Comparison of ENCODE assay signal across 8 cellular contexts in genomic region chr16:80932725-80933124, GRCh38.
DNase-seq lines count a peak whose midpoint lies in the region; ATAC-seq lines count a peak whose summit lies in the region.

No MANE protein-coding gene starts in this region.

- H3K27me3 Mint-ChIP-seq in naive B cell, result peaks cover 58 to 76% (median 68%) of the 10 kb centered on the region in 3 donors

- DNase-seq in AG08396 (ENCODE audit: low spot score), result peak; percentile 79
- DNase-seq in RKO (ENCODE audit: low spot score), result peak; percentile 72
- DNase-seq in epithelial cell of prostate (ENCODE audit: low read depth, low spot score), result peak; percentile 18
- no peak for DNase-seq in naive B cell
- no peak for DNase-seq in epidermal melanocyte (ENCODE audit: insufficient read length, low spot score)

- peaks cover 0 to 5% (median 0%) of the 10 kb centered on the region in 7 donors for H3K9me3 Mint-ChIP-seq in naive B cell

- peak overlapping the region; percentile 75 for H3K27ac ChIP-seq in epithelial cell of prostate

- H3K36me3 Mint-ChIP-seq in naive B cell, result peaks cover 0 to 7% of the 10 kb centered on the region in 2 donors

- H3K4me1 Mint-ChIP-seq in naive B cell, result peaks cover 5 to 13% (median 8%) of the 10 kb centered on the region in 3 donors

- H3K4me3 Mint-ChIP-seq in naive B cell, result peak overlapping the region in 7 of 8 donors; percentile 39 to 82 (median 74)

- no peak overlapping the region for H3K27ac Mint-ChIP-seq in naive B cell

- ATAC-seq in naive B cell (ENCODE audit: low read depth in 2 of 2) (no peak), HG03520 (IDR thresholded peaks at IDR 0.05; ENCODE audit: unreplicated experiment) (no peak), GM18909 (IDR thresholded peaks at IDR 0.05; ENCODE audit: poor library complexity, unreplicated experiment) (no peak), HG03432 (IDR thresholded peaks at IDR 0.05; ENCODE audit: unreplicated experiment) (no peak)

Comparison
In these comparisons a context has a peak if more than half of its experiments do, and no peak if none do; other contexts are left out.
1. DNase-seq: peak in AG08396 (single experiment), RKO (single experiment) and epithelial cell of prostate (single experiment); none in naive B cell (single experiment) and epidermal melanocyte (single experiment).